ENCODE assay signal across 8 cellular contexts in genomic region chr21:25734654-25735220, GRCh38. TPM values are rescaled to one million over a fixed set of nuclear protein-coding genes. Genes with fewer than 3 reads are reported as not detected.
DNase-seq lines count a peak whose midpoint lies in the region; ATAC-seq, FAIRE-seq and TF ChIP-seq lines count a peak whose summit lies in the region.

ATP5PF (minus strand) TSS chr21:25734904; CDS start chr21:25729794, 5,110 bp downstream.
GABPA (plus strand) TSS chr21:25734972; CDS start chr21:25741599, 6,627 bp downstream.

- peak; percentile 94 for TF ChIP-seq POLR2A in GM18505 (IDR thresholded peaks at IDR 0.05; ENCODE audit: borderline replicate concordance, extremely low read depth, insufficient read depth, insufficient read length)

- 0% methylated on average over 33 of the region's 33 CpGs for WGBS in aorta, 2 donors

- no peaks in the 10 kb centered on the region for H3K9me3 ChIP-seq in astrocyte (ENCODE audit: insufficient read depth, low read depth, low read length)
- H3K9me3 ChIP-seq in aorta (ENCODE audit: control insufficient read depth, low read length) = no peaks in the 10 kb centered on the region

- peak within 1 kb of the TSS; percentile 100 for H3K9ac ChIP-seq in astrocyte (ENCODE audit: low read length)
- peak within 1 kb of the TSS; percentile 99 for H3K9ac ChIP-seq in rectal smooth muscle tissue (ENCODE audit: low read length)

- H3K27ac ChIP-seq in astrocyte (ENCODE audit: low read depth, low read length) (peak within 1 kb of the TSS; percentile 100), rectal smooth muscle tissue (ENCODE audit: low read depth, low read length) (peak within 1 kb of the TSS; percentile 100), aorta (ENCODE audit: low read depth in 1 of 2, low read length in 2 of 2) (peak within 1 kb of the TSS; percentile 87 to 91)

- peak within 1 kb of the TSS; percentile 91 for H3K4me2 ChIP-seq in astrocyte (ENCODE audit: low read length)

- H3K27ac Mint-ChIP-seq in astrocyte (ENCODE audit: unreplicated experiment) = peak within 1 kb of the TSS; percentile 100

- H3K36me3 ChIP-seq in astrocyte (ENCODE audit: insufficient read depth, low read length) (peaks cover 5% of the 10 kb centered on the region), rectal smooth muscle tissue (ENCODE audit: control insufficient read depth, insufficient read depth, low read length) (no peaks in the 10 kb centered on the region), aorta (ENCODE audit: control insufficient read depth in 1 of 2, insufficient read depth in 2 of 2, low read length in 1 of 2) (no peaks in the 10 kb centered on the region)

- peaks cover 33% of the 10 kb centered on the region for H4K20me1 ChIP-seq in astrocyte (ENCODE audit: insufficient read depth, low read length)

- intact Hi-C loops in aorta (cut with DNase I) = loop anchor here in 1 of 2 donors (10.0 kb wide), 1 partner anchor 1100 kb away; no protein-coding TSS in a partner anchor

- H3K4me1 ChIP-seq in astrocyte (ENCODE audit: insufficient read depth, low read length) = peaks cover 10% of the 10 kb centered on the region
- peaks cover 19% of the 10 kb centered on the region for H3K4me1 ChIP-seq in rectal smooth muscle tissue (ENCODE audit: control insufficient read depth, insufficient read depth, low read length)
- no peaks in the 10 kb centered on the region for H3K4me1 ChIP-seq in aorta (ENCODE audit: control insufficient read depth in 1 of 2, insufficient read depth in 2 of 2, low read length in 2 of 2)

- peak within 1 kb of the TSS; percentile 97 for H2AFZ ChIP-seq in astrocyte (ENCODE audit: low read depth, low read length)

- H3K27me3 ChIP-seq in astrocyte (ENCODE audit: insufficient read depth, low read length) = no peaks in the 10 kb centered on the region
- no peaks in the 10 kb centered on the region for H3K27me3 ChIP-seq in rectal smooth muscle tissue (ENCODE audit: control insufficient read depth, insufficient read depth, low read length)
- H3K27me3 ChIP-seq in aorta (ENCODE audit: control insufficient read depth in 1 of 2, insufficient read depth in 2 of 2, low read length in 1 of 2) = no peaks in the 10 kb centered on the region

- TF ChIP-seq CTCF in astrocyte (IDR thresholded peaks at IDR 0.05; ENCODE audit: insufficient read depth, low read depth, low read length) = no peak

- ATAC-seq in GM18505 (IDR thresholded peaks at IDR 0.05; ENCODE audit: unreplicated experiment) (peak; percentile 87), HG02973 (IDR thresholded peaks at IDR 0.05; ENCODE audit: unreplicated experiment) (peak; percentile 79), aorta (ENCODE audit: low FRiP score) (peak; percentile 99)

- H3K36me3 Mint-ChIP-seq in astrocyte (ENCODE audit: low read depth, unreplicated experiment) = no peaks in the 10 kb centered on the region

- peak; percentile 91 for FAIRE-seq in astrocyte (lab: Jason Lieb, UNC)

- H3K4me1 Mint-ChIP-seq in astrocyte (ENCODE audit: low read depth, unreplicated experiment) = peaks cover 18% of the 10 kb centered on the region

- DNase-seq in NCI-H2029 (lab: John Stamatoyannopoulos, UW) (peak; percentile 98), T-helper 22 cell (ENCODE audit: low read depth) (peak; percentile 96), astrocyte (ENCODE audit: low read depth) (peak; percentile 97), hepatic stellate cell (ENCODE audit: low spot score) (peak; percentile 86), aorta (peak; percentile 98 to 99)

- no peaks in the 10 kb centered on the region for H3K9me3 Mint-ChIP-seq in astrocyte (ENCODE audit: unreplicated experiment)

- peaks cover 93% of the 10 kb centered on the region for H3K79me2 ChIP-seq in astrocyte (ENCODE audit: insufficient read depth, low read length)

- H3K4me3 Mint-ChIP-seq in astrocyte (ENCODE audit: unreplicated experiment) = peak within 1 kb of the TSS; percentile 99

- H3K4me3 ChIP-seq in astrocyte (ENCODE audit: insufficient read depth, low read depth, low read length) = peak within 1 kb of the TSS; percentile 99
- peak within 1 kb of the TSS; percentile 99 for H3K4me3 ChIP-seq in rectal smooth muscle tissue (ENCODE audit: low read length)
- peak within 1 kb of the TSS; percentile 91 to 92 for H3K4me3 ChIP-seq in aorta (ENCODE audit: low read length in 2 of 2)

- H3K27me3 Mint-ChIP-seq in astrocyte (ENCODE audit: low read depth, unreplicated experiment) = no peaks in the 10 kb centered on the region

RNA-seq across cellular contexts. Expression of gene ATP5PF, which starts in this region (rescaled TPM):
- total RNA-seq in astrocyte = 127 and 139 TPM in 2 replicates
- total RNA-seq in aorta = 10 to 100 TPM; 80.5 to 94.5 TPM
- polyA plus RNA-seq in aorta = 100 to 1,000 TPM; 259 to 735 TPM

RNA-seq across cellular contexts. Expression of gene GABPA, which starts in this region (rescaled TPM):
- total RNA-seq in astrocyte (22.6 and 23.6 TPM in 2 replicates), aorta (10 to 100 TPM; 20.3 to 32.8 TPM)
- 10 to 100 TPM; 12.1 to 15.3 TPM for polyA plus RNA-seq in aorta

Comparison
In these comparisons a context has a peak if more than half of its experiments do, and no peak if none do; other contexts are left out.
1. Peak in every context shown above with its lines: DNase-seq, ATAC-seq, H3K4me3 ChIP-seq and H3K27ac ChIP-seq.